ENCODE assay signal across 8 cellular contexts in genomic region chr6:18264338-18265098, GRCh38. TPM values are rescaled to one million over a fixed set of nuclear protein-coding genes. Genes with fewer than 3 reads are reported as not detected.
A peak's percentile ranks its signal among the peaks of the same experiment; 100 is the strongest.
DNase-seq lines count a peak whose midpoint lies in the region; ATAC-seq, FAIRE-seq and TF ChIP-seq lines count a peak whose summit lies in the region.

Gene DEK (minus strand): TSS chr6:18264530. CDS start chr6:18263987, 543 bp downstream.

- ATAC-seq in HG02884 (IDR thresholded peaks at IDR 0.05; ENCODE audit: unreplicated experiment) (peak; percentile 25), right cardiac atrium (peak; percentile 83 to 89)

- intact Hi-C loops in T-helper 2 cell treated with Interferon-gamma antibody and Interleukin-4, amounts not matched to agents 100 ng/mL and 5 ng/mL, for 36 hours (cut with micrococcal nuclease): loop anchor here (1.0 to 10.0 kb wide), 4 partner anchors 109 to 1950 kb away; partner anchors contain the start of genes FAM8A1, KDM1B, MBOAT1 and NUP153
- intact Hi-C loops in right cardiac atrium (cut with DNase I): no loop called here

- peak within 1 kb of the TSS; percentile 78 for H3K27ac ChIP-seq in angular gyrus (ENCODE audit: low read depth, low read length)
- peak within 1 kb of the TSS; percentile 98 for H3K27ac ChIP-seq in right cardiac atrium (ENCODE audit: low read length)

- peaks cover 3% of the 10 kb centered on the region for H3K4me1 ChIP-seq in right cardiac atrium (ENCODE audit: control insufficient read depth, insufficient read depth, low read length)

- H3K4me3 ChIP-seq in right cardiac atrium (ENCODE audit: low read length): peak within 1 kb of the TSS; percentile 97

- FAIRE-seq in urothelium cell line (lab: Jason Lieb, UNC): no peak

- peak; percentile 57 for TF ChIP-seq CTCF in GM13977 (IDR thresholded peaks at IDR 0.05; ENCODE audit: extremely low read depth, insufficient read depth, missing control alignments)

- WGBS in right cardiac atrium: 1% methylated on average over 102 of the region's 102 CpGs

- peak; percentile 84 for DNase-seq in GM13977 (ENCODE audit: low spot score)
- DNase-seq in NCI-H1694 treated with DMSO at 0.1 percent for 48 hours (lab: John Stamatoyannopoulos, UW): peak; percentile 75
- DNase-seq in right cardiac atrium: peak; percentile 87 to 94 (median 94)
- peak; percentile 86 for DNase-seq in putamen (ENCODE audit: low spot score)
- peak; percentile 90 for DNase-seq in urothelium cell line (ENCODE audit: low spot score)

- in situ Hi-C loops in GM13977 (cut with MboI; ENCODE audit: low pct_unique_long_range_greater_than_20kb, low sequenced_read_pairs, unreplicated experiment): no loop called here

- no peaks in the 10 kb centered on the region for H3K9me3 ChIP-seq in right cardiac atrium (ENCODE audit: control insufficient read depth, low read length)

- H3K27me3 ChIP-seq in right cardiac atrium (ENCODE audit: control insufficient read depth, insufficient read depth): no peaks in the 10 kb centered on the region

RNA-seq across cellular contexts. Expression of gene DEK, which starts in this region (rescaled TPM):
- total RNA-seq in T-helper 2 cell treated with Interferon-gamma antibody and Interleukin-4, amounts not matched to agents 100 ng/mL and 5 ng/mL, for 36 hours: 216 and 226 TPM in 2 replicates
- 10 to 100 TPM; 82.5 to 97.9 (median 89.1) TPM for total RNA-seq in right cardiac atrium
- polyA plus RNA-seq in right cardiac atrium: 49.9 TPM

Comparison
In these comparisons a context has a peak if more than half of its experiments do, and no peak if none do; other contexts are left out.
1. Peak in every context shown above with its lines: DNase-seq, ATAC-seq, H3K4me3 ChIP-seq and H3K27ac ChIP-seq.